Comparison of ENCODE assay signal across 20 cellular contexts in the genomic region with DNA sequence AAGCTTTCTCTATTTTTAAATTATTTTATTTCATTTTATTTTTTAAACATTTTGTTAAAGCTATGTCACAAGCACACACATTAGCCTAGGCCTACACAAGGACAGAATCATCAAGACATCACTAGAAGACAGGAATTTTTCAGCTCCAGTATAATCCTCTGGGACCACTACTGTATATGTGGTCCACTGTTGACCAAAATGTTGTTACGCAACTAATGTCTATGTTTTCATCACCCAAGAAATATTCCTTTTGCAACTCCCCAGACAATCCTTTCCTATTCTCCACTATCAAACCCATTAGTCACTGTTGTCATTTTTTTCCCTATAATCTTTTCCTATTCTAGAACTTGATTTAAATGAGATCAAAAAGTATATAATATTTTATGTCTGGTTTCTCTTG.
"Had no signal": no experiment of that assay in that cellular context is flagged by ENCODE, and none has a peak within 500 bp of the region (broad histone marks: within the 10 kb centered on the region; RNA-seq: fewer than 3 reads in every experiment).

No MANE protein-coding gene starts in this region.

- H3K4me3 ChIP-seq: esophagus squamous epithelium, heart left ventricle, lung, pancreas, skin epidermis, testis, tibial nerve, upper lobe of right lung had no signal

- ATAC-seq: effector memory CD8-positive, alpha-beta T cell; heart left ventricle; left colon; left ventricle myocardium superior; pancreas; right cardiac atrium; stimulated activated naive B cell treated with anti-CD40 and anti-IgM and Interleukin-4, amounts not matched to agents 10 μg/mL and 1 μg/mL and 100 μg/mL, for 72 hours; stimulated activated naive CD8-positive, alpha-beta T cell treated with anti-CD3 and anti-CD28 coated beads, Interleukin-15, amount 100 ng/mL, for 72 hours; upper lobe of right lung had no signal

- H3K4me1 ChIP-seq: esophagus squamous epithelium, heart left ventricle, pancreas, testis, tibial nerve, upper lobe of right lung had no signal

- H3K27ac ChIP-seq: esophagus squamous epithelium, heart left ventricle, pancreas, skin epidermis, testis, tibial nerve, upper lobe of right lung had no signal

- H3K9me3 ChIP-seq: esophagus squamous epithelium, pancreas, testis, tibial nerve, upper lobe of right lung had no signal

- H3K36me3 ChIP-seq: esophagus squamous epithelium, heart left ventricle, pancreas, tibial nerve, upper lobe of right lung had no signal

- H3K27me3 ChIP-seq: esophagus squamous epithelium, heart left ventricle, pancreas, testis, tibial nerve, upper lobe of right lung had no signal

- DNase-seq: effector memory CD8-positive, alpha-beta T cell; esophagus squamous epithelium; heart left ventricle; hippocampal formation; left colon; left ventricle myocardium superior; mesenchymal stem cell; naive B cell; occipital lobe; pancreas; right cardiac atrium; stimulated activated CD4-positive, alpha-beta T cell treated with anti-CD3 and anti-CD28 coated beads, Interleukin-2, amount 100 ng/mL, for 24 hours; stimulated activated CD4-positive, alpha-beta T cell treated with anti-CD3 and anti-CD28 coated beads, Interleukin-4, amount 100 ng/mL, for 4 hours; stimulated activated naive B cell treated with anti-CD40 and anti-IgM and Interleukin-4, amounts not matched to agents 10 μg/mL and 1 μg/mL and 100 μg/mL, for 72 hours; stimulated activated naive CD8-positive, alpha-beta T cell treated with anti-CD3 and anti-CD28 coated beads, Interleukin-15, amount 100 ng/mL, for 72 hours; testis; upper lobe of right lung had no signal
